Comparison of ENCODE assay signal across 12 cellular contexts in the genomic region with DNA sequence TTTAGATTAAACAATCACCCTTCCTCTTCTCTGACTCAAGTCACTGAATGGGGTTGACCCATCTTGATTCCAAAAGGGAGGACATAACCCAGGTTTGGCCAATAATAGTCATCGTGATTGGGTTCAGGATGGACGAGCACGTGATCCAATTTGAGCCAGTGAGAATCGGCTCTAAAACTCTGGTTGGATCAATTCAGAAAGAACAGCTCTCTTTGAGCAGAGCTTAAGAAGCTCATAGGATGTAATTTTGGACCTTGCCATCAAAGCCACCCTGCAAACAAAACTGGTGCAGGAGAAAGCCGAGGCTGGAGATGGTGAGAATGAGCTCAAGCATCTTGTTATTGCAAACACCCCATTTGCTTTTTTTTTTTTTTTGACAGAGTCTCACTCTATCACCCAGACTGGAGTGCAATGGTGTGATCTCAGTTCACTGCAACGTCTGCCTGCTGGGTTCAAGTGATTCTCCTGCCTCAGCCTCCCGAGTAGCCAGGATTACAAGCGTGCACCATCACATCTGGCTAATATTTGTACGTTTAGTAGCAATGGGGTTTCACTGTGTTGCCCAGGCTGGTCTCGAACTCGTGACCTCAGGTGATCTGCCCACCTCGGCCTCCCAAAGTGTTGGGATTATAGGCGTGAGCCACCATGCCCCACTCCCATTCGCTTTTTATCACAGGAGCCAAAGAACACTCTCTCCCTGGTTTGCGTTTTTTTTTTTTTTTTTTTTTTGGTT. TPM values are rescaled to one million over a fixed set of nuclear protein-coding genes. Genes with fewer than 3 reads are reported as not detected.
DNase-seq lines count a peak whose midpoint lies in the region; ATAC-seq lines count a peak whose summit lies in the region.
"Had no signal": no experiment of that assay in that cellular context is flagged by ENCODE, and none has a peak within 500 bp of the region (broad histone marks: within the 10 kb centered on the region; RNA-seq: fewer than 3 reads in every experiment).

No MANE protein-coding gene starts in this region.

- no peaks in the 10 kb centered on the region for H3K36me3 ChIP-seq in CD4-positive, alpha-beta memory T cell (ENCODE audit: insufficient read depth, low read length)
- no peaks in the 10 kb centered on the region for H3K36me3 ChIP-seq in HUES6 (ENCODE audit: control insufficient read depth, insufficient read depth, low read length)
- no peaks in the 10 kb centered on the region for H3K36me3 ChIP-seq in naive thymus-derived CD4-positive, alpha-beta T cell (ENCODE audit: control insufficient read depth in 2 of 3, insufficient read depth in 3 of 3, low read length in 3 of 3)

- H3K27me3 ChIP-seq in CD4-positive, alpha-beta memory T cell (ENCODE audit: insufficient read depth, low read length): no peaks in the 10 kb centered on the region
- peaks cover 12% of the 10 kb centered on the region; the same call in 1 of the 2 replicates for H3K27me3 ChIP-seq in HUES6 (ENCODE audit: control insufficient read depth, insufficient read depth, low read length)
- no peaks in the 10 kb centered on the region for H3K27me3 ChIP-seq in naive thymus-derived CD4-positive, alpha-beta T cell (ENCODE audit: control insufficient read depth in 2 of 2, insufficient read depth in 2 of 2, low read length in 2 of 2)

- H3K9me3 ChIP-seq in CD4-positive, alpha-beta memory T cell (ENCODE audit: control insufficient read depth in 1 of 2, low read length in 2 of 2): no peaks in the 10 kb centered on the region
- no peaks in the 10 kb centered on the region for H3K9me3 ChIP-seq in HUES6 (ENCODE audit: control insufficient read depth, insufficient read depth, low read depth, low read length)
- no peaks in the 10 kb centered on the region for H3K9me3 ChIP-seq in naive thymus-derived CD4-positive, alpha-beta T cell (ENCODE audit: control insufficient read depth in 2 of 3, low read length in 3 of 3)

- POLR2A ChIA-PET in CD4-positive, alpha-beta memory T cell (lab: Charles Lee; ENCODE audit: partially characterized antibody): interaction anchor here (0.6 to 3.6 kb wide), 9 partner anchors 13 to 162 kb away, joined by 4 to 42 read pairs (median 6); a partner anchor contains a TSS
- POLR2A ChIA-PET in naive thymus-derived CD4-positive, alpha-beta T cell (lab: Charles Lee): interaction anchor here (0.9 to 1.7 kb wide), 3 partner anchors 51 to 142 kb away, joined by 3 to 5 read pairs (median 4); no protein-coding TSS in a partner anchor

- peak overlapping the region; percentile 61 for H3K27ac ChIP-seq in CD4-positive, alpha-beta memory T cell (ENCODE audit: low read depth, low read length)
- peak overlapping the region; percentile 49 for H3K27ac ChIP-seq in HUES6 (ENCODE audit: low read depth, low read length)
- H3K27ac ChIP-seq in naive thymus-derived CD4-positive, alpha-beta T cell (ENCODE audit: low read depth, low read length): peak overlapping the region; percentile 53

- H3K27ac Mint-ChIP-seq in CD4-positive, alpha-beta memory T cell: peak overlapping the region; percentile 90 to 97 (median 96)
- H3K27ac Mint-ChIP-seq in activated T-helper 1 cell treated with anti-CD3 and anti-CD28 coated beads, Interleukin-12 subunit alpha, Interleukin-12 subunit beta, Interleukin-2, Interleukin-4 antibody, amounts not matched to agents 30 ng/mL and 10 ng/mL and 1 ng/mL, durations not matched to agents 14 hours and 24 hours and 36 hours: peak overlapping the region; percentile 99
- H3K27ac Mint-ChIP-seq in naive thymus-derived CD4-positive, alpha-beta T cell: peak overlapping the region in 7 of 9 donors; percentile 45 to 97 (median 80)

- no peak for ATAC-seq in naive thymus-derived CD4-positive, alpha-beta T cell
- no peak for ATAC-seq in GM19467 (IDR thresholded peaks at IDR 0.05; ENCODE audit: unreplicated experiment)

- CTCF ChIA-PET in CD4-positive, alpha-beta memory T cell (lab: Charles Lee; ENCODE audit: partially characterized antibody): interaction anchor here (0.7 to 1.6 kb wide), 12 partner anchors 11 to 279 kb away, joined by 3 to 7 read pairs (median 3); a partner anchor contains a TSS
- CTCF ChIA-PET in naive thymus-derived CD4-positive, alpha-beta T cell (lab: Charles Lee): interaction anchor here (0.5 to 1.5 kb wide), 7 partner anchors 15 to 1182 kb away, joined by 3 to 6 read pairs (median 3); no protein-coding TSS in a partner anchor

- H3K4me3 Mint-ChIP-seq in CD4-positive, alpha-beta memory T cell: peak overlapping the region; percentile 55 to 79 (median 70)
- H3K4me3 Mint-ChIP-seq in activated T-helper 1 cell treated with anti-CD3 and anti-CD28 coated beads, Interleukin-12 subunit alpha, Interleukin-12 subunit beta, Interleukin-2, Interleukin-4 antibody, amounts not matched to agents 30 ng/mL and 10 ng/mL and 1 ng/mL, durations not matched to agents 14 hours and 24 hours and 36 hours: peak overlapping the region; percentile 79
- H3K4me3 Mint-ChIP-seq in naive thymus-derived CD4-positive, alpha-beta T cell: peak overlapping the region in 9 of 10 donors; percentile 25 to 78 (median 52)

- no peaks in the 10 kb centered on the region for H3K36me3 Mint-ChIP-seq in CD4-positive, alpha-beta memory T cell
- H3K36me3 Mint-ChIP-seq in activated T-helper 1 cell treated with anti-CD3 and anti-CD28 coated beads, Interleukin-12 subunit alpha, Interleukin-12 subunit beta, Interleukin-2, Interleukin-4 antibody, amounts not matched to agents 30 ng/mL and 10 ng/mL and 1 ng/mL, durations not matched to agents 14 hours and 24 hours and 36 hours (ENCODE audit: low read depth): no peaks in the 10 kb centered on the region
- no peaks in the 10 kb centered on the region for H3K36me3 Mint-ChIP-seq in naive thymus-derived CD4-positive, alpha-beta T cell

- peak overlapping the region in 1 of 2 donors; percentile 17 for H3K4me3 ChIP-seq in CD4-positive, alpha-beta memory T cell (ENCODE audit: low read length in 2 of 2)
- H3K4me3 ChIP-seq in HUES6 (ENCODE audit: low read depth, low read length): peak overlapping the region; percentile 13; the same call in 1 of the 2 replicates
- H3K4me3 ChIP-seq in naive thymus-derived CD4-positive, alpha-beta T cell (ENCODE audit: low read length): no peak overlapping the region

- no peaks in the 10 kb centered on the region for H3K9me3 Mint-ChIP-seq in CD4-positive, alpha-beta memory T cell
- no peaks in the 10 kb centered on the region for H3K9me3 Mint-ChIP-seq in activated T-helper 1 cell treated with anti-CD3 and anti-CD28 coated beads, Interleukin-12 subunit alpha, Interleukin-12 subunit beta, Interleukin-2, Interleukin-4 antibody, amounts not matched to agents 30 ng/mL and 10 ng/mL and 1 ng/mL, durations not matched to agents 14 hours and 24 hours and 36 hours
- H3K9me3 Mint-ChIP-seq in naive thymus-derived CD4-positive, alpha-beta T cell: peaks cover 0 to 2% (median 0%) of the 10 kb centered on the region in 11 donors

- intact Hi-C loops in CD4-positive, alpha-beta memory T cell (cut with micrococcal nuclease): no loop called here
- intact Hi-C loops in activated T-helper 1 cell treated with anti-CD3 and anti-CD28 coated beads, Interleukin-12 subunit alpha, Interleukin-12 subunit beta, Interleukin-2, Interleukin-4 antibody, amounts not matched to agents 30 ng/mL and 10 ng/mL and 1 ng/mL, durations not matched to agents 14 hours and 24 hours and 36 hours (cut with micrococcal nuclease): no loop called here
- intact Hi-C loops in naive thymus-derived CD4-positive, alpha-beta T cell (cut with micrococcal nuclease): loop anchor here in 1 of 2 donors (1.0 kb wide), 1 partner anchor 51 kb away; no protein-coding TSS in a partner anchor

- H3K9ac ChIP-seq in HUES6 (ENCODE audit: low read length): no peak overlapping the region

- H3K4me1 ChIP-seq in CD4-positive, alpha-beta memory T cell (ENCODE audit: insufficient read depth, low read length): peaks cover 79% of the 10 kb centered on the region
- peaks cover 82% of the 10 kb centered on the region for H3K4me1 ChIP-seq in HUES6 (ENCODE audit: control insufficient read depth, insufficient read depth, low read length)
- H3K4me1 ChIP-seq in naive thymus-derived CD4-positive, alpha-beta T cell (ENCODE audit: control insufficient read depth in 2 of 2, insufficient read depth in 2 of 2, low read length in 2 of 2): peaks cover 39 to 67% of the 10 kb centered on the region in 2 donors

- no peaks in the 10 kb centered on the region for H3K27me3 Mint-ChIP-seq in CD4-positive, alpha-beta memory T cell
- no peaks in the 10 kb centered on the region for H3K27me3 Mint-ChIP-seq in activated T-helper 1 cell treated with anti-CD3 and anti-CD28 coated beads, Interleukin-12 subunit alpha, Interleukin-12 subunit beta, Interleukin-2, Interleukin-4 antibody, amounts not matched to agents 30 ng/mL and 10 ng/mL and 1 ng/mL, durations not matched to agents 14 hours and 24 hours and 36 hours (ENCODE audit: insufficient read depth)
- no peaks in the 10 kb centered on the region for H3K27me3 Mint-ChIP-seq in naive thymus-derived CD4-positive, alpha-beta T cell

- peak in 2 of 5 donors; percentile 12 to 20 for DNase-seq in CD4-positive, alpha-beta memory T cell
- DNase-seq in activated T-helper 1 cell treated with anti-CD3 and anti-CD28 coated beads, Interleukin-12 subunit alpha, Interleukin-12 subunit beta, Interleukin-2, Interleukin-4 antibody, amounts not matched to agents 30 ng/mL and 10 ng/mL and 1 ng/mL, durations not matched to agents 14 hours and 24 hours and 36 hours (ENCODE audit: low spot score): no peak
- no peak for DNase-seq in naive thymus-derived CD4-positive, alpha-beta T cell
- DNase-seq in pons (ENCODE audit: low spot score) (no peak), hippocampal formation (lab: John Stamatoyannopoulos, UW) (no peak)
- DNase-seq: HCEC 1CT, NCI-H1436 treated with DMSO at 0.1 percent for 48 hours, nucleus accumbens had no signal

- H3K4me1 Mint-ChIP-seq in CD4-positive, alpha-beta memory T cell: peaks cover 60 to 81% (median 71%) of the 10 kb centered on the region in 4 donors
- H3K4me1 Mint-ChIP-seq in activated T-helper 1 cell treated with anti-CD3 and anti-CD28 coated beads, Interleukin-12 subunit alpha, Interleukin-12 subunit beta, Interleukin-2, Interleukin-4 antibody, amounts not matched to agents 30 ng/mL and 10 ng/mL and 1 ng/mL, durations not matched to agents 14 hours and 24 hours and 36 hours (ENCODE audit: low read depth): peaks cover 89% of the 10 kb centered on the region
- peaks cover 46 to 82% (median 57%) of the 10 kb centered on the region in 7 donors for H3K4me1 Mint-ChIP-seq in naive thymus-derived CD4-positive, alpha-beta T cell

RNA-seq across cellular contexts. Expression of a gene that starts 13.9 kb away (rescaled TPM):
- total RNA-seq in CD4-positive, alpha-beta memory T cell: 100 to 1,000 TPM; 260 to 270 TPM
- polyA plus RNA-seq in CD4-positive, alpha-beta memory T cell: 1 to 10 TPM in 1 of 2 donors, under 1 TPM in 1; 0.54 to 4.7 TPM
- 37.9 and 39.8 TPM in 2 replicates for total RNA-seq in activated T-helper 1 cell treated with anti-CD3 and anti-CD28 coated beads, Interleukin-12 subunit alpha, Interleukin-12 subunit beta, Interleukin-2, Interleukin-4 antibody, amounts not matched to agents 30 ng/mL and 10 ng/mL and 1 ng/mL, durations not matched to agents 14 hours and 24 hours and 36 hours
- total RNA-seq in naive thymus-derived CD4-positive, alpha-beta T cell: 100 to 1,000 TPM in 1 of 5 experiments, 10 to 100 TPM in 4; 10.5 to 156 (median 48.7) TPM
- polyA plus RNA-seq in naive thymus-derived CD4-positive, alpha-beta T cell: under 1 TPM; 0.05 to 0.13 TPM

RNA-seq across cellular contexts. Expression of a gene that starts 21.8 kb away (rescaled TPM):
- total RNA-seq in CD4-positive, alpha-beta memory T cell: not detected
- not detected for polyA plus RNA-seq in CD4-positive, alpha-beta memory T cell
- not detected in 2 replicates for total RNA-seq in activated T-helper 1 cell treated with anti-CD3 and anti-CD28 coated beads, Interleukin-12 subunit alpha, Interleukin-12 subunit beta, Interleukin-2, Interleukin-4 antibody, amounts not matched to agents 30 ng/mL and 10 ng/mL and 1 ng/mL, durations not matched to agents 14 hours and 24 hours and 36 hours
- total RNA-seq in naive thymus-derived CD4-positive, alpha-beta T cell: not detected
- not detected for polyA plus RNA-seq in naive thymus-derived CD4-positive, alpha-beta T cell
- total RNA-seq: frontal cortex had no signal

RNA-seq across cellular contexts. Expression of a gene that starts 25.7 kb away (rescaled TPM):
- not detected for total RNA-seq in CD4-positive, alpha-beta memory T cell
- polyA plus RNA-seq in CD4-positive, alpha-beta memory T cell: not detected
- not detected in 2 replicates for total RNA-seq in activated T-helper 1 cell treated with anti-CD3 and anti-CD28 coated beads, Interleukin-12 subunit alpha, Interleukin-12 subunit beta, Interleukin-2, Interleukin-4 antibody, amounts not matched to agents 30 ng/mL and 10 ng/mL and 1 ng/mL, durations not matched to agents 14 hours and 24 hours and 36 hours
- total RNA-seq in naive thymus-derived CD4-positive, alpha-beta T cell: not detected
- not detected for polyA plus RNA-seq in naive thymus-derived CD4-positive, alpha-beta T cell
- total RNA-seq: SK-MEL-5 had no signal

RNA-seq across cellular contexts. Expression of a gene that starts 53.6 kb away (rescaled TPM):
- total RNA-seq in CD4-positive, alpha-beta memory T cell: 10 to 100 TPM; 23.9 to 27.9 TPM
- polyA plus RNA-seq in CD4-positive, alpha-beta memory T cell: 10 to 100 TPM; 46.6 to 47.8 TPM
- total RNA-seq in activated T-helper 1 cell treated with anti-CD3 and anti-CD28 coated beads, Interleukin-12 subunit alpha, Interleukin-12 subunit beta, Interleukin-2, Interleukin-4 antibody, amounts not matched to agents 30 ng/mL and 10 ng/mL and 1 ng/mL, durations not matched to agents 14 hours and 24 hours and 36 hours: 36.1 and 37.0 TPM in 2 replicates
- total RNA-seq in naive thymus-derived CD4-positive, alpha-beta T cell: 10 to 100 TPM; 16.7 to 44.8 (median 20.6) TPM
- polyA plus RNA-seq in naive thymus-derived CD4-positive, alpha-beta T cell: 10 to 100 TPM; 14.4 to 30.5 TPM
